ENCODE assay signal across 20 cellular contexts in the genomic region with DNA sequence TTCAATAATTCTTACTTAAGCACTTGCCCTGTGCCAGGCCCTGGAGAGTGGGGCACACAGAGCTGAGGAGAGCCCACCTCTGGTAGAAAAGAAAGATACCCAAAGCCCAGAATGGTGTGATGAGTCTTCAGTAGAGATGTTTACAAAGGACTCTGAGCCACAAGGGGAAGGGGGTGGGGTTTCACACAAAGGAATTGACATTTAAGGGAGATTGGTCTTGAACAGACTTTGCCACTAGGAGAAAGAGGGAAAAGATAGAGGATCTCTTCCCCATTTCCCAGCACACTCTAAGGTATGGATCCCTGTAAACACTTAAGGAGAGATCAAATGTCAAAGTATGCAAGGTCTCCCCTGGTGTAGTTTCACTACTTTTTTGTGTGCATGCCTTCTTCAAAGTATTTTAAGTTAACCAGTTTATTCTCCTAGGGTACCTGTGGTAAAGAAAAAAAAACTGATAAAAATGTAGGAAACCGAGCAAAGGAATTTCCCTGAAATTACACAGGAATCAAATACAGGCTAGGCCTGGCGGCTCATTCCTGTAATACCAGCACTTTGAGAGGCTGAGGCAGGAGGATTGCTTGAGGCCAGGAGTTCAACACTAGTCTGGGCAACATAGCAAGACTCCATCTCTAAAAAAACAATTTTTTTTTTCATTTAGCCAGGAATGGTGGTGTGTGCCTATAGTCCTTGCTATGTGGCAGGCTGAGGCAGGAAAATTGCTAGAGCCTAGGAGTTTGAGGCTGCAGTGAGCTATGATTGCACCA.
"Had no signal": no experiment of that assay in that cellular context is flagged by ENCODE, and none has a peak within 500 bp of the region (broad histone marks: within the 10 kb centered on the region; RNA-seq: fewer than 3 reads in every experiment).

No MANE protein-coding gene starts in this region.

- H3K27me3 Mint-ChIP-seq: activated naive CD4-positive, alpha-beta T cell treated with anti-CD3 and anti-CD28 coated beads, Interleukin-2, amount 10 ng/mL, durations not matched to agents 7 days and 5 days; activated naive CD8-positive, alpha-beta T cell treated with anti-CD3 and anti-CD28 coated beads, Interleukin-2, amount 50 U/mL, for 24 hours; T-cell had no signal

- H3K27me3 ChIP-seq: ascending aorta, heart right ventricle, left lung, right atrium auricular region, tibial artery had no signal

- H3K27ac ChIP-seq: ascending aorta, heart right ventricle, left lung, prostate gland, right atrium auricular region, tibial artery had no signal

- H3K9me3 ChIP-seq: ascending aorta, heart right ventricle, left lung, prostate gland, right atrium auricular region, tibial artery had no signal

- H3K4me1 ChIP-seq: ascending aorta, heart right ventricle, left lung, prostate gland, right atrium auricular region, tibial artery had no signal

- H3K36me3 ChIP-seq: prostate gland had no signal

- H3K4me3 Mint-ChIP-seq: activated CD8-positive, alpha-beta T cell treated with anti-CD3 and anti-CD28 coated beads, Interleukin-2, amount 10 ng/mL, durations not matched to agents 7 days and 5 days; activated naive CD4-positive, alpha-beta T cell treated with anti-CD3 and anti-CD28 coated beads, Interleukin-2, amount 10 ng/mL, durations not matched to agents 7 days and 5 days; activated naive CD8-positive, alpha-beta T cell treated with anti-CD3 and anti-CD28 coated beads, Interleukin-2, amount 50 U/mL, for 24 hours; T-cell had no signal

- H3K9me3 Mint-ChIP-seq: activated naive CD4-positive, alpha-beta T cell treated with anti-CD3 and anti-CD28 coated beads, Interleukin-2, amount 10 ng/mL, durations not matched to agents 7 days and 5 days; activated naive CD8-positive, alpha-beta T cell treated with anti-CD3 and anti-CD28 coated beads, Interleukin-2, amount 50 U/mL, for 24 hours; T-cell had no signal

- H3K4me3 ChIP-seq: ascending aorta, heart right ventricle, left lung, prostate gland, right atrium auricular region, tibial artery had no signal

- H3K27ac Mint-ChIP-seq: activated CD8-positive, alpha-beta T cell treated with anti-CD3 and anti-CD28 coated beads, Interleukin-2, amount 10 ng/mL, durations not matched to agents 7 days and 5 days; activated naive CD4-positive, alpha-beta T cell treated with anti-CD3 and anti-CD28 coated beads, Interleukin-2, amount 10 ng/mL, durations not matched to agents 7 days and 5 days; activated naive CD8-positive, alpha-beta T cell treated with anti-CD3 and anti-CD28 coated beads, Interleukin-2, amount 50 U/mL, for 24 hours had no signal

- DNase-seq: activated CD4-positive, alpha-beta T cell treated with anti-CD3 and anti-CD28 coated beads for 48 hours; activated CD4-positive, CD25-positive, alpha-beta regulatory T cell; activated CD8-positive, alpha-beta T cell treated with anti-CD3 and anti-CD28 coated beads, Interleukin-2, amount 10 ng/mL, durations not matched to agents 7 days and 5 days; activated effector memory CD4-positive, alpha-beta T cell treated with Interleukin-2 at 50 U/mL for 16 hours; activated naive CD4-positive, alpha-beta T cell treated with anti-CD3 and anti-CD28 coated beads, Interleukin-2, amount 10 ng/mL, durations not matched to agents 7 days and 5 days; activated naive CD8-positive, alpha-beta T cell treated with anti-CD3 and anti-CD28 coated beads, Interleukin-2, amount 50 U/mL, for 24 hours; activated T-cell treated with anti-CD3 and anti-CD28 coated beads, Interleukin-2, amount 50 U/mL, for 48 hours; cortex of kidney; effector CD4-positive, alpha-beta T cell; heart right ventricle; kidney; left lung; mammary epithelial cell; stimulated activated naive CD8-positive, alpha-beta T cell treated with anti-CD3 and anti-CD28 coated beads, Interleukin-15, Interleukin-2, amounts not matched to agents 100 U/mL and 50 U/mL, for 24 hours; substantia nigra; T-cell; tibial artery had no signal
